ENCODE assay signal across 12 cellular contexts in genomic region chr2:11056614-11057013, GRCh38.
DNase-seq lines count a peak whose midpoint lies in the region; ATAC-seq, FAIRE-seq and TF ChIP-seq lines count a peak whose summit lies in the region.
"Had no signal": no experiment of that assay in that cellular context is flagged by ENCODE, and none has a peak within 500 bp of the region (broad histone marks: within the 10 kb centered on the region; RNA-seq: fewer than 3 reads in every experiment).

No MANE protein-coding gene starts in this region.

- H3K9me3 Mint-ChIP-seq in natural killer cell = peaks cover 0 to 7% of the 10 kb centered on the region in 2 donors

- H3K4me1 ChIP-seq in BE2C (no peaks in the 10 kb centered on the region), RWPE2 (ENCODE audit: insufficient read depth, poor library complexity, severe bottlenecking) (no peaks in the 10 kb centered on the region), HAP-1 (peaks cover 15% of the 10 kb centered on the region)

- no peak overlapping the region for H3K27ac Mint-ChIP-seq in natural killer cell
- H3K27ac Mint-ChIP-seq: immature natural killer cell had no signal

- no peak for FAIRE-seq in HTR-8/SVneo (lab: Jason Lieb, UNC)
- FAIRE-seq: K562 had no signal

- no peaks in the 10 kb centered on the region for H3K9me3 ChIP-seq in BE2C
- H3K9me3 ChIP-seq in RWPE2 (ENCODE audit: severe bottlenecking) = peaks cover 7% of the 10 kb centered on the region
- H3K9me3 ChIP-seq in HAP-1 = 0 out of 2 replicates have a peak, but pooled peaks cover 3% of the 10 kb centered on the region

- DNase-seq in BE2C (peak; percentile 48), HTR-8/SVneo (ENCODE audit: insufficient read length, low spot score) (peak; percentile 70), RWPE2 (ENCODE audit: low spot score) (no peak), foreskin fibroblast (peak; percentile 85 to 86), natural killer cell (no peak), HAP-1 (ENCODE audit: low spot score in 2 of 2) (no peak)
- DNase-seq: Calu3, immature natural killer cell had no signal

- no peak overlapping the region for H3K4me3 Mint-ChIP-seq in natural killer cell
- H3K4me3 Mint-ChIP-seq: immature natural killer cell had no signal

- peaks cover 12% of the 10 kb centered on the region for H3K36me3 Mint-ChIP-seq in natural killer cell

- H3K27me3 ChIP-seq in BE2C (peaks cover 11% of the 10 kb centered on the region), RWPE2 (ENCODE audit: insufficient read depth, poor library complexity, severe bottlenecking) (peaks cover 6% of the 10 kb centered on the region), HAP-1 (ENCODE audit: low read depth) (peaks cover 3% of the 10 kb centered on the region; the same call in 1 of the 2 replicates)

- H3K27me3 Mint-ChIP-seq in natural killer cell (ENCODE audit: low read depth in 2 of 2) = peaks cover 18 to 25% of the 10 kb centered on the region in 2 donors

- intact Hi-C loops in natural killer cell (cut with micrococcal nuclease) = no loop called here

- H3K4me1 Mint-ChIP-seq in natural killer cell = no peaks in the 10 kb centered on the region
- H3K4me1 Mint-ChIP-seq: immature natural killer cell had no signal

- H3K36me3 ChIP-seq in BE2C = no peaks in the 10 kb centered on the region
- H3K36me3 ChIP-seq in RWPE2 (ENCODE audit: low read depth) = no peaks in the 10 kb centered on the region
- H3K36me3 ChIP-seq in HAP-1 (replicated peaks) = no peaks in the 10 kb centered on the region

- ATAC-seq in RWPE2 (ENCODE audit: low read depth) (peak; percentile 85), GM19023 (IDR thresholded peaks at IDR 0.05; ENCODE audit: unreplicated experiment) (no peak), natural killer cell (no peak), HG02884 (IDR thresholded peaks at IDR 0.05; ENCODE audit: unreplicated experiment) (no peak)
- ATAC-seq: K562 had no signal

- no peak overlapping the region for H3K27ac ChIP-seq in RWPE2 (ENCODE audit: poor library complexity, severe bottlenecking)
- H3K27ac ChIP-seq: coronary artery had no signal

- in situ Hi-C loops in HAP-1 (cut with MboI; ENCODE audit: low sequenced_read_pairs) = no loop called here

- TF ChIP-seq CTCF in BE2C (IDR thresholded peaks at IDR 0.05; ENCODE audit: low read depth, low read length) = no peak
- TF ChIP-seq CTCF in RWPE2 (IDR thresholded peaks at IDR 0.05; ENCODE audit: poor library complexity, severe bottlenecking) = no peak
- no peak for TF ChIP-seq CTCF in foreskin fibroblast (IDR thresholded peaks at IDR 0.05; ENCODE audit: low read depth, low read length)
- TF ChIP-seq CTCF in natural killer cell (IDR thresholded peaks at IDR 0.05) = no peak

- H3K4me3 ChIP-seq in BE2C (ENCODE audit: low read depth, low read length) (no peak overlapping the region), RWPE2 (ENCODE audit: severe bottlenecking) (no peak overlapping the region), foreskin fibroblast (ENCODE audit: low read depth in 1 of 2, low read length in 2 of 2) (no peak overlapping the region), HAP-1 (no peak overlapping the region)
- H3K4me3 ChIP-seq: coronary artery, K562 had no signal

Comparison
In these comparisons a context has a peak if more than half of its experiments do, and no peak if none do; other contexts are left out.
1. DNase-seq: peak in BE2C (single experiment), HTR-8/SVneo (single experiment) and foreskin fibroblast (2 of 2); none in RWPE2 (single experiment), natural killer cell (single experiment) and HAP-1 (0 of 2).